ENCODE assay signal across 11 cellular contexts in genomic region chr5:31193026-31193425, GRCh38. TPM values are rescaled to one million over a fixed set of nuclear protein-coding genes. Genes with fewer than 3 reads are reported as not detected.
A peak's percentile ranks its signal among the peaks of the same experiment; 100 is the strongest.
DNase-seq lines count a peak whose midpoint lies in the region; ATAC-seq and TF ChIP-seq lines count a peak whose summit lies in the region.
"Had no signal": no experiment of that assay in that cellular context is flagged by ENCODE, and none has a peak within 500 bp of the region (broad histone marks: within the 10 kb centered on the region; RNA-seq: fewer than 3 reads in every experiment).

No MANE protein-coding gene starts in this region.

- peak overlapping the region; percentile 36 for H3K4me3 Mint-ChIP-seq in CD8-positive, alpha-beta T cell

- H3K27ac Mint-ChIP-seq in CD8-positive, alpha-beta T cell, result no peak overlapping the region
- H3K27ac Mint-ChIP-seq: CD14-positive monocyte had no signal

- H3K36me3 ChIP-seq in CD8-positive, alpha-beta T cell (ENCODE audit: insufficient read depth, low read length), result no peaks in the 10 kb centered on the region
- H3K36me3 ChIP-seq in esophagus squamous epithelium (no peaks in the 10 kb centered on the region), neuron (ENCODE audit: insufficient read depth, low read length) (no peaks in the 10 kb centered on the region), right lobe of liver (no peaks in the 10 kb centered on the region)
- H3K36me3 ChIP-seq in effector memory CD4-positive, alpha-beta T cell (ENCODE audit: control insufficient read depth, insufficient read depth, low read length), result no peaks in the 10 kb centered on the region

- CTCF ChIA-PET in CD8-positive, alpha-beta T cell (lab: Charles Lee), result no interaction called here

- H3K36me3 Mint-ChIP-seq in CD8-positive, alpha-beta T cell, result no peaks in the 10 kb centered on the region

- H3K27ac ChIP-seq in CD8-positive, alpha-beta T cell (ENCODE audit: low read depth, low read length), result no peak overlapping the region
- H3K27ac ChIP-seq in esophagus squamous epithelium (peak overlapping the region; percentile 1 to 74 (median 42)), right lobe of liver (no peak overlapping the region)
- no peak overlapping the region for H3K27ac ChIP-seq in effector memory CD4-positive, alpha-beta T cell (ENCODE audit: insufficient read depth, low read length, poor library complexity, severe bottlenecking)

- no peak for TF ChIP-seq CTCF in CD8-positive, alpha-beta T cell (IDR thresholded peaks at IDR 0.05)
- TF ChIP-seq CTCF in esophagus squamous epithelium (IDR thresholded peaks at IDR 0.05) (no peak), right lobe of liver (IDR thresholded peaks at IDR 0.05) (no peak)

- intact Hi-C loops in CD8-positive, alpha-beta T cell (cut with DNase I, micrococcal nuclease), result no loop called here
- intact Hi-C loops in esophagus squamous epithelium (cut with DNase I), result no loop called here
- intact Hi-C loops in right lobe of liver (cut with DNase I), result no loop called here

- POLR2A ChIA-PET in CD8-positive, alpha-beta T cell (lab: Charles Lee), result no interaction called here

- H3K27me3 ChIP-seq in CD8-positive, alpha-beta T cell (ENCODE audit: insufficient read depth, low read length), result peaks cover 5% of the 10 kb centered on the region
- H3K27me3 ChIP-seq in esophagus squamous epithelium, result peaks cover 0 to 58% (median 2%) of the 10 kb centered on the region in 4 donors
- H3K27me3 ChIP-seq in neuron (ENCODE audit: insufficient read depth, low read length), result peaks cover 8% of the 10 kb centered on the region
- peaks cover 4% of the 10 kb centered on the region for H3K27me3 ChIP-seq in effector memory CD4-positive, alpha-beta T cell (replicated peaks; ENCODE audit: control insufficient read depth, insufficient read depth, low read length, poor library complexity, severe bottlenecking)
- peaks cover 2 to 12% of the 10 kb centered on the region in 2 donors for H3K27me3 ChIP-seq in right lobe of liver

- H2AFZ ChIP-seq in neuron (ENCODE audit: low read depth, low read length), result no peak overlapping the region

- no peak for DNase-seq in CD8-positive, alpha-beta T cell
- DNase-seq in NCI-H748 treated with DMSO at 0.1 percent for 48 hours (lab: John Stamatoyannopoulos, UW), result peak; percentile 93
- no peak for DNase-seq in esophagus squamous epithelium (lab: John Stamatoyannopoulos, UW)
- no peak for DNase-seq in effector memory CD4-positive, alpha-beta T cell
- no peak for DNase-seq in NK-92 treated with Interleukin-12 subunit alpha and Interleukin-12 subunit beta, amount 100 ng/mL, for 24 hours (lab: John Stamatoyannopoulos, UW)
- no peak for DNase-seq in activated T-cell treated with anti-CD3 and anti-CD28 coated beads, Interleukin-2, amount 50 U/mL, for 48 hours
- no peak for DNase-seq in right lobe of liver
- DNase-seq: activated CD8-positive, alpha-beta memory T cell treated with anti-CD3 and anti-CD28 coated beads for 24 hours had no signal

- H3K4me1 ChIP-seq in CD8-positive, alpha-beta T cell (ENCODE audit: insufficient read depth, low read length), result no peaks in the 10 kb centered on the region
- H3K4me1 ChIP-seq in esophagus squamous epithelium (peaks cover 6 to 19% (median 7%) of the 10 kb centered on the region in 3 donors), neuron (ENCODE audit: insufficient read depth, low read length) (peaks cover 26% of the 10 kb centered on the region), right lobe of liver (peaks cover 0 to 19% (median 0%) of the 10 kb centered on the region in 4 donors)
- H3K4me1 ChIP-seq in effector memory CD4-positive, alpha-beta T cell (ENCODE audit: control insufficient read depth, insufficient read depth, low read length, poor library complexity, severe bottlenecking), result no peaks in the 10 kb centered on the region

- TF ChIP-seq POLR2A in esophagus squamous epithelium (IDR thresholded peaks at IDR 0.05) (no peak), right lobe of liver (IDR thresholded peaks at IDR 0.05) (no peak)

- no peaks in the 10 kb centered on the region for H3K9me3 ChIP-seq in CD8-positive, alpha-beta T cell (ENCODE audit: low read length)
- H3K9me3 ChIP-seq in esophagus squamous epithelium, result no peaks in the 10 kb centered on the region
- no peaks in the 10 kb centered on the region for H3K9me3 ChIP-seq in neuron (ENCODE audit: low read length)
- H3K9me3 ChIP-seq in effector memory CD4-positive, alpha-beta T cell (ENCODE audit: control insufficient read depth, low read length), result no peaks in the 10 kb centered on the region
- H3K9me3 ChIP-seq in right lobe of liver, result no peaks in the 10 kb centered on the region

- H3K4me1 Mint-ChIP-seq in CD8-positive, alpha-beta T cell (ENCODE audit: low read depth), result peaks cover 5% of the 10 kb centered on the region

- H3K9me3 Mint-ChIP-seq in CD8-positive, alpha-beta T cell, result no peaks in the 10 kb centered on the region

- peaks cover 31% of the 10 kb centered on the region for H3K27me3 Mint-ChIP-seq in CD8-positive, alpha-beta T cell (ENCODE audit: low read depth)

- H3K4me3 ChIP-seq in CD8-positive, alpha-beta T cell (ENCODE audit: low read depth, low read length), result no peak overlapping the region
- peak overlapping the region in 3 of 4 donors; percentile 43 to 66 (median 47) for H3K4me3 ChIP-seq in esophagus squamous epithelium
- H3K4me3 ChIP-seq in neuron (ENCODE audit: low read length), result peak overlapping the region; percentile 50
- H3K4me3 ChIP-seq in effector memory CD4-positive, alpha-beta T cell (ENCODE audit: insufficient read depth, low read depth, low read length, poor library complexity, severe bottlenecking), result no peak overlapping the region
- no peak overlapping the region for H3K4me3 ChIP-seq in right lobe of liver

- 35 to 41% methylated on average over 10 of the region's 10 CpGs for WGBS in esophagus squamous epithelium, 2 donors
- WGBS in right lobe of liver (ENCODE audit: insufficient coverage, low coverage, low lambda C conversion rate, missing lambda C conversion rate), result 38% methylated on average over 10 of the region's 10 CpGs

- no peak for ATAC-seq in CD8-positive, alpha-beta T cell
- no peak for ATAC-seq in right lobe of liver
- ATAC-seq: HCT116 had no signal

RNA-seq across cellular contexts. Expression of gene CDH6, which starts 0.5 kb away (rescaled TPM):
- total RNA-seq in CD8-positive, alpha-beta T cell, result not detected
- 1 to 10 TPM; 1.5 to 5.0 (median 4.2) TPM for total RNA-seq in esophagus squamous epithelium
- 1 to 10 TPM in 2 of 6 experiments, under 1 TPM in 4; 0.49 to 1.8 (median 0.74) TPM for total RNA-seq in right lobe of liver

Comparison
In these comparisons a context has a peak if more than half of its experiments do, and no peak if none do; other contexts are left out.
1. H3K27ac ChIP-seq: peak in esophagus squamous epithelium (4 of 4); none in CD8-positive, alpha-beta T cell (single experiment), effector memory CD4-positive, alpha-beta T cell (single experiment) and right lobe of liver (0 of 3).
2. H3K4me3 ChIP-seq: peak in esophagus squamous epithelium (3 of 4) and neuron (single experiment); none in CD8-positive, alpha-beta T cell (single experiment), effector memory CD4-positive, alpha-beta T cell (single experiment) and right lobe of liver (0 of 3).